In the genomic region with DNA sequence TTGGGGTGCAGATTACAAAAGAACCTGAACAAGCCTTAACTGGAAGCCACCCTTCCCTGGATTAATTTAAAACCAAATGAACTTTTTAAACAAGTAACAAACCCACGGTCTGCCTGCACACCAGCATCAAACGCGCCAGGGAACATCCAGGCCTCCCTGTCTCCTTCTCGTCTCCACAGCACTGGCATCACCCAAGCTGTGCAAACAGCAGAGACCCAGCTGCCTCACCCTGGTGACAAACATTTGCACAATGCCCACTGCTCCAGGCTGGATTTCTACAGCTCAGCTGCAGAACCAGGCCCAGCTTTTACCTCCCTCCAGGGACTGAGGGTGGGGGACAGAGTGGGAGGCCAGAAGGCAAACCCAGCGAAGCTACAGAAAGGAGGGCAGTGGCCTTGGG, we compare ENCODE assay signal across 15 cellular contexts. TPM values are rescaled to one million over a fixed set of nuclear protein-coding genes. Genes with fewer than 3 reads are reported as not detected.
DNase-seq lines count a peak whose midpoint lies in the region; ATAC-seq, FAIRE-seq and TF ChIP-seq lines count a peak whose summit lies in the region.
"Had no signal": no experiment of that assay in that cellular context is flagged by ENCODE, and none has a peak within 500 bp of the region (broad histone marks: within the 10 kb centered on the region; RNA-seq: fewer than 3 reads in every experiment).

No MANE protein-coding gene starts in this region.

- no peak overlapping the region for H3K4me3 ChIP-seq in endothelial cell of umbilical vein (replicated peaks in 1 of 3; ENCODE audit: insufficient read depth in 1 of 3, low read depth in 1 of 3, low read length in 3 of 3)
- H3K4me3 ChIP-seq in Caco-2 (ENCODE audit: low read depth, low read length), result no peak overlapping the region
- H3K4me3 ChIP-seq: pancreas, SJSA1, upper lobe of left lung had no signal

- no peaks in the 10 kb centered on the region for H3K27me3 Mint-ChIP-seq in activated CD4-positive, alpha-beta memory T cell treated with anti-CD3 and anti-CD28 coated beads for 36 hours
- no peaks in the 10 kb centered on the region for H3K27me3 Mint-ChIP-seq in activated CD4-positive, alpha-beta memory T cell treated with anti-CD3 and anti-CD28 coated beads, Interleukin-2, amount 10 ng/mL, durations not matched to agents 7 days and 5 days
- H3K27me3 Mint-ChIP-seq in Caco-2 (ENCODE audit: insufficient read depth, unreplicated experiment), result no peaks in the 10 kb centered on the region

- no peak overlapping the region for H2AFZ ChIP-seq in endothelial cell of umbilical vein (ENCODE audit: low read depth, low read length)

- H3K4me3 Mint-ChIP-seq in activated CD4-positive, alpha-beta memory T cell treated with anti-CD3 and anti-CD28 coated beads for 36 hours, result no peak overlapping the region
- no peak overlapping the region for H3K4me3 Mint-ChIP-seq in activated CD4-positive, alpha-beta memory T cell treated with anti-CD3 and anti-CD28 coated beads, Interleukin-2, amount 10 ng/mL, durations not matched to agents 7 days and 5 days
- H3K4me3 Mint-ChIP-seq in Caco-2 (ENCODE audit: unreplicated experiment), result no peak overlapping the region
- H3K4me3 Mint-ChIP-seq: activated T-helper 1 cell treated with anti-CD3 and anti-CD28 coated beads, Interleukin-12 subunit alpha, Interleukin-12 subunit beta, Interleukin-2, Interleukin-4 antibody, amounts not matched to agents 30 ng/mL and 10 ng/mL and 1 ng/mL, durations not matched to agents 14 hours and 24 hours and 36 hours had no signal

- H3K27ac ChIP-seq in RWPE1, result peak overlapping the region; percentile 100
- no peak overlapping the region for H3K27ac ChIP-seq in endothelial cell of umbilical vein (ENCODE audit: insufficient read depth, low read depth, low read length)
- H3K27ac ChIP-seq: foreskin keratinocyte, pancreas, SJSA1, upper lobe of left lung had no signal

- intact Hi-C loops in activated CD4-positive, alpha-beta memory T cell treated with anti-CD3 and anti-CD28 coated beads for 36 hours (cut with micrococcal nuclease), result loop anchor here (10.0 kb wide), 2 partner anchors 558 to 592 kb away; partner anchors contain the start of genes GRAP2 and SUN2
- intact Hi-C loops in endothelial cell of umbilical vein (cut with micrococcal nuclease) (loop anchor here (10.0 kb wide), 1 partner anchor 308 kb away; no protein-coding TSS in a partner anchor), Caco-2 (cut with micrococcal nuclease; ENCODE audit: unreplicated experiment) (no loop called here)

- peak overlapping the region; percentile 18 for H3K27ac Mint-ChIP-seq in activated CD4-positive, alpha-beta memory T cell treated with anti-CD3 and anti-CD28 coated beads for 36 hours
- no peak overlapping the region for H3K27ac Mint-ChIP-seq in activated CD4-positive, alpha-beta memory T cell treated with anti-CD3 and anti-CD28 coated beads, Interleukin-2, amount 10 ng/mL, durations not matched to agents 7 days and 5 days
- H3K27ac Mint-ChIP-seq in Caco-2 (ENCODE audit: unreplicated experiment), result no peak overlapping the region

- H3K27me3 ChIP-seq in endothelial cell of umbilical vein (ENCODE audit: control insufficient read depth in 2 of 2, insufficient read depth in 2 of 2, low read length in 2 of 2), result no peaks in the 10 kb centered on the region
- H3K27me3 ChIP-seq in Caco-2 (replicated peaks; ENCODE audit: control insufficient read depth, insufficient read depth, low read length), result no peaks in the 10 kb centered on the region
- H3K27me3 ChIP-seq: foreskin keratinocyte, pancreas, SJSA1, upper lobe of left lung had no signal

- ATAC-seq in HG02938 (IDR thresholded peaks at IDR 0.05; ENCODE audit: unreplicated experiment), result no peak
- ATAC-seq: foreskin keratinocyte had no signal

- no peak overlapping the region for H3K9ac ChIP-seq in endothelial cell of umbilical vein (replicated peaks; ENCODE audit: extremely low read depth, insufficient read depth, low read length)

- BruUV-seq in endothelial cell of umbilical vein (replicated peaks; lab: Mats Ljungman, UMichigan), result no TSS peak
- BruUV-seq in Caco-2 (replicated peaks; lab: Mats Ljungman, UMichigan), result no TSS peak

- peaks cover 43% of the 10 kb centered on the region for H3K79me2 ChIP-seq in endothelial cell of umbilical vein (ENCODE audit: control insufficient read depth, insufficient read depth, low read length)

- peaks cover 56% of the 10 kb centered on the region for H3K36me3 Mint-ChIP-seq in activated CD4-positive, alpha-beta memory T cell treated with anti-CD3 and anti-CD28 coated beads for 36 hours
- peaks cover 62% of the 10 kb centered on the region for H3K36me3 Mint-ChIP-seq in activated CD4-positive, alpha-beta memory T cell treated with anti-CD3 and anti-CD28 coated beads, Interleukin-2, amount 10 ng/mL, durations not matched to agents 7 days and 5 days (ENCODE audit: low read depth)
- peaks cover 90% of the 10 kb centered on the region for H3K36me3 Mint-ChIP-seq in Caco-2 (ENCODE audit: insufficient read depth, unreplicated experiment)

- no peak for FAIRE-seq in endothelial cell of umbilical vein (lab: Jason Lieb, UNC)
- FAIRE-seq: pancreas had no signal

- no peaks in the 10 kb centered on the region for H3K9me3 Mint-ChIP-seq in activated CD4-positive, alpha-beta memory T cell treated with anti-CD3 and anti-CD28 coated beads for 36 hours
- H3K9me3 Mint-ChIP-seq in activated CD4-positive, alpha-beta memory T cell treated with anti-CD3 and anti-CD28 coated beads, Interleukin-2, amount 10 ng/mL, durations not matched to agents 7 days and 5 days, result no peaks in the 10 kb centered on the region
- H3K9me3 Mint-ChIP-seq in Caco-2 (ENCODE audit: unreplicated experiment), result no peaks in the 10 kb centered on the region
- H3K9me3 Mint-ChIP-seq: activated T-helper 1 cell treated with anti-CD3 and anti-CD28 coated beads, Interleukin-12 subunit alpha, Interleukin-12 subunit beta, Interleukin-2, Interleukin-4 antibody, amounts not matched to agents 30 ng/mL and 10 ng/mL and 1 ng/mL, durations not matched to agents 14 hours and 24 hours and 36 hours had no signal

- no peaks in the 10 kb centered on the region for H4K20me1 ChIP-seq in endothelial cell of umbilical vein (replicated peaks; ENCODE audit: control insufficient read depth, extremely low read depth, insufficient read depth, low read length)

- POLR2A ChIA-PET in activated CD4-positive, alpha-beta memory T cell treated with anti-CD3 and anti-CD28 coated beads for 36 hours (lab: Charles Lee), result interaction anchor here (0.6 to 2.0 kb wide), 5 partner anchors 72 to 406 kb away, joined by 3 to 8 read pairs (median 3); no protein-coding TSS in a partner anchor
- POLR2A ChIA-PET in activated CD4-positive, alpha-beta memory T cell treated with anti-CD3 and anti-CD28 coated beads, Interleukin-2, amount 10 ng/mL, durations not matched to agents 7 days and 5 days (lab: Charles Lee), result interaction anchor here (0.6 to 3.6 kb wide), 7 partner anchors 7 to 217 kb away, joined by 3 to 26 read pairs (median 9); partner anchors contain the start of gene RPL3
- POLR2A ChIA-PET in RWPE1 (lab: Yijun Ruan, JAX; ENCODE audit: low non-redundant PET) (no interaction called here), endothelial cell of umbilical vein (lab: Charles Lee) (interaction anchor here (1.0 to 1.3 kb wide), 2 partner anchors 72 to 160 kb away, joined by 3 read pairs; partner anchors contain the start of gene CBX7), Caco-2 (lab: Charles Lee) (interaction anchor here (0.6 kb wide), 1 partner anchor 558 kb away, joined by 4 read pairs; no protein-coding TSS in a partner anchor)

- H3K4me1 Mint-ChIP-seq in activated CD4-positive, alpha-beta memory T cell treated with anti-CD3 and anti-CD28 coated beads for 36 hours (ENCODE audit: low read depth), result peaks cover 37% of the 10 kb centered on the region
- peaks cover 61% of the 10 kb centered on the region for H3K4me1 Mint-ChIP-seq in activated CD4-positive, alpha-beta memory T cell treated with anti-CD3 and anti-CD28 coated beads, Interleukin-2, amount 10 ng/mL, durations not matched to agents 7 days and 5 days
- H3K4me1 Mint-ChIP-seq in Caco-2 (ENCODE audit: low read depth, unreplicated experiment), result no peaks in the 10 kb centered on the region

- no peak for TF ChIP-seq CTCF in RWPE1 (conservative IDR thresholded peaks at IDR 0.05; ENCODE audit: low read depth)
- no peak for TF ChIP-seq CTCF in endothelial cell of umbilical vein (IDR thresholded peaks at IDR 0.05; ENCODE audit: extremely low read depth in 1 of 2, insufficient read depth in 1 of 2, low read depth in 1 of 2, low read length in 2 of 2)
- no peak for TF ChIP-seq CTCF in Caco-2 (IDR thresholded peaks at IDR 0.05; ENCODE audit: insufficient read depth in 1 of 2, low read depth in 1 of 2, low read length in 1 of 2, severe bottlenecking in 1 of 2, unreplicated experiment in 1 of 2)

- peak; percentile 0 for TF ChIP-seq POLR2A in endothelial cell of umbilical vein (IDR thresholded peaks at IDR 0.05; ENCODE audit: low read depth, low read length)

- dilution Hi-C loops in endothelial cell of umbilical vein (cut with MboI; ENCODE audit: extremely low pct_ligation_motif_present, low sequenced_read_pairs), result no loop called here

- H3K4me2 ChIP-seq in endothelial cell of umbilical vein (ENCODE audit: insufficient read depth, low read length), result no peak overlapping the region

- in situ Hi-C loops in G401 (cut with HindIII; ENCODE audit: low sequenced_read_pairs), result no loop called here

- no peaks in the 10 kb centered on the region for H3K9me3 ChIP-seq in endothelial cell of umbilical vein (replicated peaks; ENCODE audit: control insufficient read depth, insufficient read depth, low read length)
- H3K9me3 ChIP-seq in Caco-2, result no peaks in the 10 kb centered on the region
- H3K9me3 ChIP-seq: pancreas, SJSA1, upper lobe of left lung had no signal

- CTCF ChIA-PET in activated CD4-positive, alpha-beta memory T cell treated with anti-CD3 and anti-CD28 coated beads for 36 hours (lab: Charles Lee), result interaction anchor here (0.6 to 4.5 kb wide), 5 partner anchors 58 to 442 kb away, joined by 3 to 113 read pairs (median 15); no protein-coding TSS in a partner anchor
- CTCF ChIA-PET in activated CD4-positive, alpha-beta memory T cell treated with anti-CD3 and anti-CD28 coated beads, Interleukin-2, amount 10 ng/mL, durations not matched to agents 7 days and 5 days (lab: Charles Lee), result interaction anchor here (2.6 kb wide), 1 partner anchor 141 kb away, joined by 42 read pairs; no protein-coding TSS in a partner anchor
- CTCF ChIA-PET in RWPE1 (lab: Yijun Ruan, JAX), result no interaction called here
- CTCF ChIA-PET in endothelial cell of umbilical vein (lab: Charles Lee), result interaction anchor here (0.8 to 4.5 kb wide), 6 partner anchors 30 to 442 kb away, joined by 3 to 72 read pairs (median 21); partner anchors contain the start of gene PDGFB
- CTCF ChIA-PET in Caco-2 (lab: Charles Lee), result interaction anchor here (0.6 to 2.2 kb wide), 5 partner anchors 71 to 216 kb away, joined by 3 to 14 read pairs (median 3); partner anchors contain the start of gene TAB1

- H3K4me1 ChIP-seq in endothelial cell of umbilical vein (ENCODE audit: control insufficient read depth, extremely low read depth, insufficient read depth, low read length) (peaks cover 47% of the 10 kb centered on the region), Caco-2 (peaks cover 26% of the 10 kb centered on the region)

- H3K36me3 ChIP-seq in endothelial cell of umbilical vein (ENCODE audit: control insufficient read depth in 2 of 2, extremely low read depth in 1 of 2, insufficient read depth in 2 of 2, low read length in 2 of 2), result peaks cover 40 to 54% of the 10 kb centered on the region in 2 experiments
- peaks cover 22% of the 10 kb centered on the region for H3K36me3 ChIP-seq in Caco-2 (ENCODE audit: control insufficient read depth, insufficient read depth, low read length)

- H3K9me1 ChIP-seq in endothelial cell of umbilical vein (replicated peaks; ENCODE audit: control insufficient read depth, extremely low read depth, insufficient read depth, low read length), result no peaks in the 10 kb centered on the region

- no peak for DNase-seq in activated CD4-positive, alpha-beta memory T cell treated with anti-CD3 and anti-CD28 coated beads for 36 hours
- DNase-seq in activated CD4-positive, alpha-beta memory T cell treated with anti-CD3 and anti-CD28 coated beads, Interleukin-2, amount 10 ng/mL, durations not matched to agents 7 days and 5 days, result no peak
- DNase-seq in G401 (ENCODE audit: low spot score) (peak; percentile 31), RWPE1 (ENCODE audit: low spot score) (no peak), endothelial cell of umbilical vein (ENCODE audit: low read depth, low spot score) (no peak), globus pallidus (ENCODE audit: low spot score) (no peak), Caco-2 (no peak)
- DNase-seq: foreskin keratinocyte, midbrain, NCI-H187, upper lobe of left lung had no signal

RNA-seq across cellular contexts. Expression of gene RPL3, which starts 7.0 kb away (rescaled TPM):
- total RNA-seq in activated CD4-positive, alpha-beta memory T cell treated with anti-CD3 and anti-CD28 coated beads for 36 hours, result 1,000 to 10,000 TPM; 2,986 to 3,013 TPM
- total RNA-seq in activated CD4-positive, alpha-beta memory T cell treated with anti-CD3 and anti-CD28 coated beads, Interleukin-2, amount 10 ng/mL, durations not matched to agents 7 days and 5 days, result 1,000 to 10,000 TPM; 1,526 to 1,529 TPM
- 6,349 and 7,167 TPM in 2 replicates for total RNA-seq in G401 (2014; rRNA removed; shearing (Covaris generic))
- 1,954 and 2,068 TPM in 2 replicates for total RNA-seq in endothelial cell of umbilical vein
- 3,568 and 4,065 TPM in 2 replicates for polyA plus RNA-seq in endothelial cell of umbilical vein
- 5,025 and 5,056 TPM in 2 replicates for polyA plus RNA-seq in endothelial cell of umbilical vein (2011; cell fraction: cytosol; rRNA removed)
- polyA plus RNA-seq in endothelial cell of umbilical vein (2011; cell fraction: nucleus; rRNA removed), result 2,447 and 2,853 TPM in 2 replicates
- 2,388 and 3,163 TPM in 2 replicates for polyA plus RNA-seq in endothelial cell of umbilical vein (2012)
- 1,732 and 1,760 TPM in 2 replicates for polyA minus RNA-seq in endothelial cell of umbilical vein
- 1,163 TPM for polyA minus RNA-seq in endothelial cell of umbilical vein (2011; cell fraction: cytosol; rRNA and poly(A)+ RNA removed)
- polyA minus RNA-seq in endothelial cell of umbilical vein (2011; cell fraction: nucleus; rRNA and poly(A)+ RNA removed), result 461 and 707 TPM in 2 replicates
- total RNA-seq in Caco-2 (2022), result 1,668 and 1,699 TPM in 2 replicates

RNA-seq across cellular contexts. Expression of gene SYNGR1, which starts 37.4 kb away (rescaled TPM):
- total RNA-seq in activated CD4-positive, alpha-beta memory T cell treated with anti-CD3 and anti-CD28 coated beads for 36 hours, result not detected
- total RNA-seq in activated CD4-positive, alpha-beta memory T cell treated with anti-CD3 and anti-CD28 coated beads, Interleukin-2, amount 10 ng/mL, durations not matched to agents 7 days and 5 days, result under 1 TPM in 1 of 2 experiments, not detected in 1; 0.15 TPM
- 48.0 and 67.0 TPM in 2 replicates for total RNA-seq in G401 (2014; rRNA removed; shearing (Covaris generic))
- 3.7 and 3.8 TPM in 2 replicates for total RNA-seq in endothelial cell of umbilical vein
- 10.2 and 16.5 TPM in 2 replicates for polyA plus RNA-seq in endothelial cell of umbilical vein
- polyA plus RNA-seq in endothelial cell of umbilical vein (2011; cell fraction: cytosol; rRNA removed), result 4.1 and 8.8 TPM in 2 replicates
- 7.7 and 13.1 TPM in 2 replicates for polyA plus RNA-seq in endothelial cell of umbilical vein (2011; cell fraction: nucleus; rRNA removed)
- 7.7 and 11.3 TPM in 2 replicates for polyA plus RNA-seq in endothelial cell of umbilical vein (2012)
- polyA minus RNA-seq in endothelial cell of umbilical vein, result 2.4 and 3.5 TPM in 2 replicates
- 5.1 TPM for polyA minus RNA-seq in endothelial cell of umbilical vein (2011; cell fraction: cytosol; rRNA and poly(A)+ RNA removed)
- polyA minus RNA-seq in endothelial cell of umbilical vein (2011; cell fraction: nucleus; rRNA and poly(A)+ RNA removed), result 2.1 and 5.6 TPM in 2 replicates
- total RNA-seq in Caco-2 (2022), result 20.2 and 21.9 TPM in 2 replicates
- total RNA-seq: activated T-helper 1 cell treated with anti-CD3 and anti-CD28 coated beads, Interleukin-12 subunit alpha, Interleukin-12 subunit beta, Interleukin-2, Interleukin-4 antibody, amounts not matched to agents 30 ng/mL and 10 ng/mL and 1 ng/mL, durations not matched to agents 14 hours and 24 hours and 36 hours had no signal
